In the genomic region with DNA sequence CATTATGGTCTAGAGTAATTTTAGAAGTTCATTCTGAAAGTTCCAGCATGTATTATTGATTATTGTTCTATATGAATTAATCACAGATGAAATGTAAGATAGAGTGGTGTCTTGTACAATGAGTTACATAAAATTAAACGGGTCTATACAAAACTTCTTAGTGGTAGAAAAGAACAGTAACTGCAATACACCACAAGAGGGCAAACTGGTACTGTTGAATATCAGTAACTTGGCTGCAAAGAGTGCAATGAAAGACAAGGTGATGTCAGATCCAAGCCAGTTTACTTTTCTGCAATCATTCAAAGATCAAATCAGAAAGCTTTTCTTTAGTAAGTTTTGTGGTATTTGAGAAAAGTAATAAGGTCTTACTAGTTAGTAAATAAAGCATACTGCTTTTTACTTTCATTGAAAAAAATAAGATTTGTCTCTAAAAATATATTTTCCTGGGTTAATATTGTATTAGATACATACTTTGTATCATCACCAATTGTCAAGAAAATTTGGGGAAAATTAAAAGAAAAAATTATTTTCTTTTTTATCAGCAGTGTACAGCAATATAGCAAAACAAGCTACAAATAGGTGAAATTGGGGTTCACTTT, we compare ENCODE assay signal across 8 cellular contexts.
DNase-seq lines count a peak whose midpoint lies in the region; ATAC-seq and TF ChIP-seq lines count a peak whose summit lies in the region.

No MANE protein-coding gene starts in this region.

- no peaks in the 10 kb centered on the region for H3K9me3 Mint-ChIP-seq in activated CD4-positive, alpha-beta T cell treated with anti-CD3 and anti-CD28 coated beads, Interleukin-2, amount 10 ng/mL, durations not matched to agents 7 days and 5 days

- DNase-seq in activated CD4-positive, alpha-beta T cell treated with anti-CD3 and anti-CD28 coated beads, Interleukin-2, amount 10 ng/mL, durations not matched to agents 7 days and 5 days, result peak; percentile 57
- no peak for DNase-seq in activated CD4-positive, alpha-beta T cell treated with anti-CD3 and anti-CD28 coated beads, Interleukin-2, amount 50 U/mL, for 1 hour
- DNase-seq in Kasumi-1 (lab: John Stamatoyannopoulos, UW) (peak; percentile 80 to 90), PC-9 (peak in 1 of 2 experiments; percentile 39), dermis microvascular lymphatic vessel endothelial cell (ENCODE audit: low read depth in 2 of 2) (peak; percentile 75 to 77), medulla oblongata (ENCODE audit: extremely low spot score) (peak; percentile 85), 8988T (no peak)

- no peaks in the 10 kb centered on the region for H3K9me3 ChIP-seq in PC-9 (ENCODE audit: insufficient read depth, low read depth)

- H3K4me2 ChIP-seq in PC-9, result no peak overlapping the region

- no peak overlapping the region for H3K27ac ChIP-seq in PC-9

- no peaks in the 10 kb centered on the region for H3K4me1 ChIP-seq in PC-9 (replicated peaks; ENCODE audit: insufficient read depth)

- intact Hi-C loops in PC-9 (cut with micrococcal nuclease; ENCODE audit: unreplicated experiment), result loop anchor here (1.0 to 10.0 kb wide), 4 partner anchors 140 to 294 kb away; partner anchors contain the start of gene C21orf91

- H2AFZ ChIP-seq in PC-9, result no peak overlapping the region

- no peaks in the 10 kb centered on the region for H3K9me2 ChIP-seq in PC-9 (ENCODE audit: insufficient read depth)

- H3K79me2 ChIP-seq in PC-9 (ENCODE audit: low read depth), result no peaks in the 10 kb centered on the region

- ATAC-seq in GM21825 (IDR thresholded peaks at IDR 0.05; ENCODE audit: unreplicated experiment), result peak; percentile 84

- H4K20me1 ChIP-seq in PC-9 (ENCODE audit: insufficient read depth), result no peaks in the 10 kb centered on the region

- TF ChIP-seq CTCF in PC-9 (conservative IDR thresholded peaks at IDR 0.05), result peak; percentile 87

- no peaks in the 10 kb centered on the region for H3K27me3 Mint-ChIP-seq in activated CD4-positive, alpha-beta T cell treated with anti-CD3 and anti-CD28 coated beads, Interleukin-2, amount 10 ng/mL, durations not matched to agents 7 days and 5 days

- no peak overlapping the region for H3K27ac Mint-ChIP-seq in activated CD4-positive, alpha-beta T cell treated with anti-CD3 and anti-CD28 coated beads, Interleukin-2, amount 10 ng/mL, durations not matched to agents 7 days and 5 days

- BruUV-seq in PC-9 (replicated peaks; lab: Mats Ljungman, UMichigan), result no TSS peak

- H3K4me3 ChIP-seq in PC-9, result no peak overlapping the region

- POLR2A ChIA-PET in activated CD4-positive, alpha-beta T cell treated with anti-CD3 and anti-CD28 coated beads, Interleukin-2, amount 10 ng/mL, durations not matched to agents 7 days and 5 days (lab: Charles Lee), result no interaction called here
- POLR2A ChIA-PET in PC-9 (lab: Charles Lee; ENCODE audit: unreplicated experiment), result no interaction called here

- CTCF ChIA-PET in activated CD4-positive, alpha-beta T cell treated with anti-CD3 and anti-CD28 coated beads, Interleukin-2, amount 10 ng/mL, durations not matched to agents 7 days and 5 days (lab: Charles Lee), result interaction anchor here (0.8 to 1.4 kb wide), 3 partner anchors 105 to 337 kb away, joined by 3 to 7 read pairs (median 5); no protein-coding TSS in a partner anchor
- CTCF ChIA-PET in PC-9 (lab: Charles Lee), result no interaction called here

- no peaks in the 10 kb centered on the region for H3F3A ChIP-seq in PC-9 (ENCODE audit: insufficient read depth, low read depth)

- no peak overlapping the region for H3K4me3 Mint-ChIP-seq in activated CD4-positive, alpha-beta T cell treated with anti-CD3 and anti-CD28 coated beads, Interleukin-2, amount 10 ng/mL, durations not matched to agents 7 days and 5 days

- no peaks in the 10 kb centered on the region for H3K4me1 Mint-ChIP-seq in activated CD4-positive, alpha-beta T cell treated with anti-CD3 and anti-CD28 coated beads, Interleukin-2, amount 10 ng/mL, durations not matched to agents 7 days and 5 days

- no peaks in the 10 kb centered on the region for H3K27me3 ChIP-seq in PC-9 (ENCODE audit: insufficient read depth, low read depth)

- H3K36me3 ChIP-seq in PC-9 (ENCODE audit: low read depth), result no peaks in the 10 kb centered on the region

- H3K36me3 Mint-ChIP-seq in activated CD4-positive, alpha-beta T cell treated with anti-CD3 and anti-CD28 coated beads, Interleukin-2, amount 10 ng/mL, durations not matched to agents 7 days and 5 days (ENCODE audit: low read depth), result no peaks in the 10 kb centered on the region

Comparison
In these comparisons a context has a peak if more than half of its experiments do, and no peak if none do; other contexts are left out.
1. DNase-seq: peak in activated CD4-positive, alpha-beta T cell treated with anti-CD3 and anti-CD28 coated beads, Interleukin-2, amount 10 ng/mL, durations not matched to agents 7 days and 5 days (single experiment), Kasumi-1 (2 of 2), dermis microvascular lymphatic vessel endothelial cell (2 of 2) and medulla oblongata (single experiment); none in activated CD4-positive, alpha-beta T cell treated with anti-CD3 and anti-CD28 coated beads, Interleukin-2, amount 50 U/mL, for 1 hour (single experiment) and 8988T (single experiment).